8 cellular contexts compared by ENCODE assay signal in genomic region chr9:130053504-130054427, GRCh38. TPM values are rescaled to one million over a fixed set of nuclear protein-coding genes. Genes with fewer than 3 reads are reported as not detected.
DNase-seq lines count a peak whose midpoint lies in the region; ATAC-seq and TF ChIP-seq lines count a peak whose summit lies in the region.

Gene GPR107, plus strand, starts transcription at chr9:130053906. Its CDS starts 27 bp downstream, at chr9:130053933.

- peak within 1 kb of the TSS; percentile 81 for H2AFZ ChIP-seq in neural cell (ENCODE audit: low read depth, low read length)

- peaks cover 37% of the 10 kb centered on the region for H3K79me2 ChIP-seq in neural cell (replicated peaks; ENCODE audit: insufficient read depth, low read length)

- H3K4me1 ChIP-seq in CD8-positive, alpha-beta memory T cell (ENCODE audit: insufficient read depth, low read length): peaks cover 18% of the 10 kb centered on the region
- H3K4me1 ChIP-seq in HUES48 (ENCODE audit: control insufficient read depth, insufficient read depth, low read length): peaks cover 8% of the 10 kb centered on the region; the same call in 1 of the 2 replicates
- H3K4me1 ChIP-seq in stomach smooth muscle (ENCODE audit: control insufficient read depth, insufficient read depth, low read length): peaks cover 28% of the 10 kb centered on the region

- H4K20me1 ChIP-seq in neural cell (ENCODE audit: insufficient read depth): no peaks in the 10 kb centered on the region

- peak within 1 kb of the TSS; percentile 91 to 100 (median 96) for H3K27ac Mint-ChIP-seq in CD8-positive, alpha-beta memory T cell

- peak within 1 kb of the TSS; percentile 98 for H3K27ac ChIP-seq in CD8-positive, alpha-beta memory T cell (ENCODE audit: low read depth, low read length)
- peak within 1 kb of the TSS; percentile 92 for H3K27ac ChIP-seq in HUES48 (ENCODE audit: low read depth, low read length)
- peak within 1 kb of the TSS; percentile 81 for H3K27ac ChIP-seq in neural cell (ENCODE audit: low read length)
- peak within 1 kb of the TSS; percentile 83 for H3K27ac ChIP-seq in stomach smooth muscle (ENCODE audit: low read length)

- peak within 1 kb of the TSS; percentile 90 to 99 (median 94) for H3K4me3 Mint-ChIP-seq in CD8-positive, alpha-beta memory T cell

- TF ChIP-seq CTCF in fibroblast of villous mesenchyme (IDR thresholded peaks at IDR 0.05; ENCODE audit: insufficient read depth, low read depth, low read length) (no peak), neural cell (IDR thresholded peaks at IDR 0.05; ENCODE audit: poor library complexity, severe bottlenecking) (no peak)

- H3K36me3 ChIP-seq in CD8-positive, alpha-beta memory T cell (ENCODE audit: insufficient read depth, low read length): no peaks in the 10 kb centered on the region
- H3K36me3 ChIP-seq in HUES48 (ENCODE audit: control insufficient read depth, insufficient read depth, low read length) (peaks cover 2% of the 10 kb centered on the region), neural cell (ENCODE audit: insufficient read depth, low read length) (no peaks in the 10 kb centered on the region), stomach smooth muscle (ENCODE audit: control insufficient read depth in 2 of 2, insufficient read depth in 2 of 2, low read length in 2 of 2) (peaks cover 2% of the 10 kb centered on the region in 2 donors)

- peak; percentile 86 for ATAC-seq in GM19463 (IDR thresholded peaks at IDR 0.05; ENCODE audit: unreplicated experiment)

- peak; percentile 33 for TF ChIP-seq EP300 in neural cell (conservative IDR thresholded peaks at IDR 0.05; ENCODE audit: poor library complexity, severe bottlenecking)

- H3K4me3 ChIP-seq in CD8-positive, alpha-beta memory T cell (ENCODE audit: low read length): peak within 1 kb of the TSS; percentile 99
- H3K4me3 ChIP-seq in HUES48 (ENCODE audit: low read depth, low read length): peak within 1 kb of the TSS; percentile 75
- peak within 1 kb of the TSS; percentile 95 for H3K4me3 ChIP-seq in fibroblast of villous mesenchyme (ENCODE audit: low read depth, low read length)
- H3K4me3 ChIP-seq in neural cell (ENCODE audit: low read length): peak within 1 kb of the TSS; percentile 83
- H3K4me3 ChIP-seq in stomach smooth muscle (ENCODE audit: low read length in 2 of 2): peak within 1 kb of the TSS; percentile 84 to 95

- no peaks in the 10 kb centered on the region for H3K9me2 ChIP-seq in neural cell (ENCODE audit: insufficient read depth, low read length)

- H3K36me3 Mint-ChIP-seq in CD8-positive, alpha-beta memory T cell: peaks cover 0 to 19% (median 4%) of the 10 kb centered on the region in 3 donors

- no peaks in the 10 kb centered on the region for H3K27me3 Mint-ChIP-seq in CD8-positive, alpha-beta memory T cell

- CTCF ChIA-PET in CD8-positive, alpha-beta memory T cell (lab: Charles Lee): interaction anchor here (0.8 to 2.6 kb wide), 11 partner anchors 9 to 168 kb away, joined by 3 to 16 read pairs (median 4); no protein-coding TSS in a partner anchor

- H3K4me2 ChIP-seq in neural cell (ENCODE audit: low read length): peak within 1 kb of the TSS; percentile 91

- no peaks in the 10 kb centered on the region for H3K9me3 Mint-ChIP-seq in CD8-positive, alpha-beta memory T cell

- H3K9me3 ChIP-seq in CD8-positive, alpha-beta memory T cell (ENCODE audit: low read length): no peaks in the 10 kb centered on the region
- H3K9me3 ChIP-seq in HUES48 (ENCODE audit: control insufficient read depth, insufficient read depth, low read length) (no peaks in the 10 kb centered on the region), neural cell (ENCODE audit: low read length) (no peaks in the 10 kb centered on the region), stomach smooth muscle (ENCODE audit: control insufficient read depth in 2 of 2, low read length in 2 of 2) (no peaks in the 10 kb centered on the region)

- peak; percentile 67 to 83 (median 74) for DNase-seq in CD8-positive, alpha-beta memory T cell
- DNase-seq in SHP77 (lab: John Stamatoyannopoulos, UW) (peak; percentile 36 to 79), activated gamma-delta T cell (lab: John Stamatoyannopoulos, UW) (peak; percentile 55), fibroblast of villous mesenchyme (ENCODE audit: low read depth) (peak; percentile 73)

- no peaks in the 10 kb centered on the region for H3K27me3 ChIP-seq in CD8-positive, alpha-beta memory T cell (ENCODE audit: insufficient read depth, low read length, poor library complexity, severe bottlenecking)
- H3K27me3 ChIP-seq in HUES48 (ENCODE audit: control insufficient read depth, insufficient read depth, low read length): no peaks in the 10 kb centered on the region
- no peaks in the 10 kb centered on the region for H3K27me3 ChIP-seq in neural cell (ENCODE audit: insufficient read depth, low read depth, low read length)
- no peaks in the 10 kb centered on the region for H3K27me3 ChIP-seq in stomach smooth muscle (ENCODE audit: control insufficient read depth in 1 of 2, insufficient read depth in 2 of 2, low read length in 2 of 2)

- no peaks in the 10 kb centered on the region for H3F3A ChIP-seq in neural cell (ENCODE audit: insufficient read depth, low read length, poor library complexity, severe bottlenecking)

- POLR2A ChIA-PET in CD8-positive, alpha-beta memory T cell (lab: Charles Lee): interaction anchor here (0.7 to 2.0 kb wide), 9 partner anchors 9 to 167 kb away, joined by 3 to 13 read pairs (median 5); partner anchors contain the start of gene FNBP1

- no peak for TF ChIP-seq RAD21 in neural cell (conservative IDR thresholded peaks at IDR 0.05)

- peaks cover 20 to 47% (median 43%) of the 10 kb centered on the region in 3 donors for H3K4me1 Mint-ChIP-seq in CD8-positive, alpha-beta memory T cell

- H3K9ac ChIP-seq in HUES48 (ENCODE audit: low read depth, low read length) (peak within 1 kb of the TSS; percentile 62), neural cell (ENCODE audit: low read length) (peak within 1 kb of the TSS; percentile 87), stomach smooth muscle (ENCODE audit: low read length in 2 of 2) (peak within 1 kb of the TSS; percentile 92 to 96)

TF ChIP-seq in neural cell, 6 proteins besides CTCF, POLR2A, EP300 and RAD21:
- TF ChIP-seq REST (IDR thresholded peaks at IDR 0.05; ENCODE audit: borderline replicate concordance): peak; percentile 12
- peak; percentile 72 for TF ChIP-seq MXI1 (conservative IDR thresholded peaks at IDR 0.05; ENCODE audit: poor library complexity, severe bottlenecking)
- TF ChIP-seq EZH2 (IDR thresholded peaks at IDR 0.05; ENCODE audit: borderline replicate concordance, insufficient read depth, low read length, poor library complexity, severe bottlenecking): no peak
- peak; percentile 75 for TF ChIP-seq POLR2AphosphoS5 (IDR thresholded peaks at IDR 0.05)
- peak; percentile 40 for TF ChIP-seq SMC3 (conservative IDR thresholded peaks at IDR 0.05; ENCODE audit: poor library complexity)
- peak; percentile 52 for TF ChIP-seq TAF1 (IDR thresholded peaks at IDR 0.05; ENCODE audit: low read depth)

RNA-seq across cellular contexts. Expression of gene GPR107, which starts in this region (rescaled TPM):
- total RNA-seq in CD8-positive, alpha-beta memory T cell: 10 to 100 TPM; 21.3 to 21.4 TPM
- polyA plus RNA-seq in CD8-positive, alpha-beta memory T cell: 4.2 TPM
- 27.4 and 38.0 TPM in 2 replicates for total RNA-seq in fibroblast of villous mesenchyme
- polyA plus RNA-seq in neural cell: 21.5 and 28.6 TPM in 2 replicates
- 44.9 and 50.6 TPM in 2 replicates for polyA minus RNA-seq in neural cell

Comparison
In these comparisons a context has a peak if more than half of its experiments do, and no peak if none do; other contexts are left out.
1. Peak in every context shown above with its lines: DNase-seq, ATAC-seq, H3K4me3 ChIP-seq and H3K27ac ChIP-seq.